9 cellular contexts compared by ENCODE assay signal in genomic region chr15:66713843-66714508, GRCh38. TPM values are rescaled to one million over a fixed set of nuclear protein-coding genes. Genes with fewer than 3 reads are reported as not detected.
A peak's percentile ranks its signal among the peaks of the same experiment; 100 is the strongest.
DNase-seq lines count a peak whose midpoint lies in the region; ATAC-seq and TF ChIP-seq lines count a peak whose summit lies in the region.
"Had no signal": no experiment of that assay in that cellular context is flagged by ENCODE, and none has a peak within 500 bp of the region (broad histone marks: within the 10 kb centered on the region; RNA-seq: fewer than 3 reads in every experiment).

No MANE protein-coding gene starts in this region.

- H3K4me3 ChIP-seq in right cardiac atrium (ENCODE audit: low read length) (no peak overlapping the region), heart right ventricle (no peak overlapping the region), right lobe of liver (no peak overlapping the region), Caco-2 (ENCODE audit: low read depth, low read length) (no peak overlapping the region)
- no peak overlapping the region for H3K4me3 ChIP-seq in naive thymus-derived CD4-positive, alpha-beta T cell (ENCODE audit: low read length)

- WGBS in right cardiac atrium: 55% methylated on average over 8 of the region's 8 CpGs
- WGBS in heart right ventricle, 2 donors: 89 to 92% methylated on average over 8 of the region's 8 CpGs
- WGBS in right lobe of liver (ENCODE audit: insufficient coverage, low coverage, low lambda C conversion rate, missing lambda C conversion rate): 56% methylated on average over 5 of the region's 8 CpGs

- no peak for TF ChIP-seq CTCF in heart right ventricle (IDR thresholded peaks at IDR 0.05)
- no peak for TF ChIP-seq CTCF in right lobe of liver (IDR thresholded peaks at IDR 0.05)
- no peak for TF ChIP-seq CTCF in Caco-2 (IDR thresholded peaks at IDR 0.05; ENCODE audit: insufficient read depth in 1 of 2, low read depth in 1 of 2, low read length in 1 of 2, severe bottlenecking in 1 of 2, unreplicated experiment in 1 of 2)

- H3K4me3 Mint-ChIP-seq in Caco-2 (ENCODE audit: unreplicated experiment): no peak overlapping the region
- no peak overlapping the region for H3K4me3 Mint-ChIP-seq in naive thymus-derived CD4-positive, alpha-beta T cell

- peaks cover 18% of the 10 kb centered on the region for H3K4me1 Mint-ChIP-seq in Caco-2 (ENCODE audit: low read depth, unreplicated experiment)
- H3K4me1 Mint-ChIP-seq in naive thymus-derived CD4-positive, alpha-beta T cell: peaks cover 0 to 4% (median 0%) of the 10 kb centered on the region in 7 donors

- CTCF ChIA-PET in Caco-2 (lab: Charles Lee): interaction anchor here (0.6 kb wide), 1 partner anchor 153 kb away, joined by 6 read pairs; no protein-coding TSS in a partner anchor
- CTCF ChIA-PET in naive thymus-derived CD4-positive, alpha-beta T cell (lab: Charles Lee): no interaction called here

- H3K27ac Mint-ChIP-seq in Caco-2 (ENCODE audit: unreplicated experiment): no peak overlapping the region
- peak overlapping the region in 1 of 9 donors; percentile 70 for H3K27ac Mint-ChIP-seq in naive thymus-derived CD4-positive, alpha-beta T cell

- H3K4me1 ChIP-seq in right cardiac atrium (ENCODE audit: control insufficient read depth, insufficient read depth, low read length) (peaks cover 49% of the 10 kb centered on the region), heart right ventricle (peaks cover 2 to 73% (median 34%) of the 10 kb centered on the region in 9 donors), right lobe of liver (peaks cover 0 to 25% (median 9%) of the 10 kb centered on the region in 4 donors), Caco-2 (peaks cover 19% of the 10 kb centered on the region)
- no peaks in the 10 kb centered on the region for H3K4me1 ChIP-seq in naive thymus-derived CD4-positive, alpha-beta T cell (ENCODE audit: control insufficient read depth in 2 of 2, insufficient read depth in 2 of 2, low read length in 2 of 2)

- peaks cover 17% of the 10 kb centered on the region for H3K36me3 Mint-ChIP-seq in Caco-2 (ENCODE audit: insufficient read depth, unreplicated experiment)
- no peaks in the 10 kb centered on the region for H3K36me3 Mint-ChIP-seq in naive thymus-derived CD4-positive, alpha-beta T cell

- H3K27me3 ChIP-seq in right cardiac atrium (ENCODE audit: control insufficient read depth, insufficient read depth) (no peaks in the 10 kb centered on the region), heart right ventricle (no peaks in the 10 kb centered on the region), right lobe of liver (no peaks in the 10 kb centered on the region), Caco-2 (replicated peaks; ENCODE audit: control insufficient read depth, insufficient read depth, low read length) (no peaks in the 10 kb centered on the region)
- no peaks in the 10 kb centered on the region for H3K27me3 ChIP-seq in naive thymus-derived CD4-positive, alpha-beta T cell (ENCODE audit: control insufficient read depth in 2 of 2, insufficient read depth in 2 of 2, low read length in 2 of 2)

- intact Hi-C loops in right cardiac atrium (cut with DNase I): no loop called here
- intact Hi-C loops in heart right ventricle (cut with DNase I): loop anchor here in 1 of 10 donors (5.0 kb wide), 1 partner anchor 43 kb away; no protein-coding TSS in a partner anchor
- intact Hi-C loops in right lobe of liver (cut with DNase I): no loop called here
- intact Hi-C loops in Caco-2 (cut with micrococcal nuclease; ENCODE audit: unreplicated experiment): no loop called here
- intact Hi-C loops in naive thymus-derived CD4-positive, alpha-beta T cell (cut with micrococcal nuclease): no loop called here

- POLR2A ChIA-PET in Caco-2 (lab: Charles Lee): no interaction called here
- POLR2A ChIA-PET in naive thymus-derived CD4-positive, alpha-beta T cell (lab: Charles Lee): no interaction called here

- DNase-seq in right cardiac atrium (no peak), heart right ventricle (no peak), right lobe of liver (no peak), Caco-2 (no peak)
- DNase-seq in activated CD8-positive, alpha-beta memory T cell treated with anti-CD3 and anti-CD28 coated beads, Interleukin-2, amount 50 U/mL, for 4 hours: no peak
- DNase-seq in naive thymus-derived CD4-positive, alpha-beta T cell: no peak
- DNase-seq: NCI-H1436 had no signal

- no peaks in the 10 kb centered on the region for H3K9me3 Mint-ChIP-seq in Caco-2 (ENCODE audit: unreplicated experiment)
- no peaks in the 10 kb centered on the region for H3K9me3 Mint-ChIP-seq in naive thymus-derived CD4-positive, alpha-beta T cell

- H3K36me3 ChIP-seq in heart right ventricle (peaks cover 0 to 71% (median 3%) of the 10 kb centered on the region in 9 donors), KOPT-K1 (ENCODE audit: insufficient read depth, low read length) (peaks cover 35% of the 10 kb centered on the region), right lobe of liver (no peaks in the 10 kb centered on the region), Caco-2 (ENCODE audit: control insufficient read depth, insufficient read depth, low read length) (no peaks in the 10 kb centered on the region)
- no peaks in the 10 kb centered on the region for H3K36me3 ChIP-seq in naive thymus-derived CD4-positive, alpha-beta T cell (ENCODE audit: control insufficient read depth in 2 of 3, insufficient read depth in 3 of 3, low read length in 3 of 3)

- H3K9me3 ChIP-seq in right cardiac atrium (ENCODE audit: control insufficient read depth, low read length): no peaks in the 10 kb centered on the region
- H3K9me3 ChIP-seq in heart right ventricle: no peaks in the 10 kb centered on the region
- no peaks in the 10 kb centered on the region for H3K9me3 ChIP-seq in KOPT-K1 (ENCODE audit: insufficient read depth, low read length, poor library complexity, severe bottlenecking)
- H3K9me3 ChIP-seq in right lobe of liver: no peaks in the 10 kb centered on the region
- no peaks in the 10 kb centered on the region for H3K9me3 ChIP-seq in Caco-2
- no peaks in the 10 kb centered on the region for H3K9me3 ChIP-seq in naive thymus-derived CD4-positive, alpha-beta T cell (ENCODE audit: control insufficient read depth in 2 of 3, low read length in 3 of 3)

- no TSS peak for BruUV-seq in Caco-2 (replicated peaks; lab: Mats Ljungman, UMichigan)

- H3K27ac ChIP-seq in right cardiac atrium (ENCODE audit: low read length): peak overlapping the region; percentile 86
- no peak overlapping the region for H3K27ac ChIP-seq in heart right ventricle
- peak overlapping the region; percentile 100 for H3K27ac ChIP-seq in KOPT-K1 (ENCODE audit: low read depth, low read length, poor library complexity, severe bottlenecking)
- H3K27ac ChIP-seq in right lobe of liver: peak overlapping the region in 2 of 3 donors; percentile 42 to 52
- H3K27ac ChIP-seq in naive thymus-derived CD4-positive, alpha-beta T cell (ENCODE audit: low read depth, low read length): no peak overlapping the region

- ATAC-seq in right cardiac atrium (no peak), heart right ventricle (no peak), right lobe of liver (no peak), GM21576 (IDR thresholded peaks at IDR 0.05; ENCODE audit: unreplicated experiment) (no peak)
- ATAC-seq in naive thymus-derived CD4-positive, alpha-beta T cell: no peak

- no peak for TF ChIP-seq POLR2A in right lobe of liver (IDR thresholded peaks at IDR 0.05)

- no peaks in the 10 kb centered on the region for H3K27me3 Mint-ChIP-seq in Caco-2 (ENCODE audit: insufficient read depth, unreplicated experiment)
- H3K27me3 Mint-ChIP-seq in naive thymus-derived CD4-positive, alpha-beta T cell: peaks cover 0 to 15% (median 0%) of the 10 kb centered on the region in 5 donors

RNA-seq across cellular contexts. Expression of gene SMAD6, which starts 11.9 kb away (rescaled TPM):
- total RNA-seq in right cardiac atrium (10 to 100 TPM; 54.5 to 68.8 (median 63.2) TPM), heart right ventricle (10 to 100 TPM; 12.2 to 43.4 (median 20.6) TPM), right lobe of liver (10 to 100 TPM; 10.5 to 17.2 (median 12.3) TPM), Caco-2 (2022) (8.9 and 10.5 TPM in 2 replicates)
- polyA plus RNA-seq in right cardiac atrium (31.6 TPM), heart right ventricle (10 to 100 TPM in 1 of 2 donors, 1 to 10 TPM in 1; 6.6 to 19.5 TPM)
- under 1 TPM; 0.27 to 0.76 (median 0.40) TPM for total RNA-seq in naive thymus-derived CD4-positive, alpha-beta T cell
- polyA plus RNA-seq in naive thymus-derived CD4-positive, alpha-beta T cell: not detected

Comparison
In these comparisons a context has a peak if more than half of its experiments do, and no peak if none do; other contexts are left out.
1. H3K27ac ChIP-seq: peak in right cardiac atrium (single experiment), KOPT-K1 (single experiment) and right lobe of liver (2 of 3); none in heart right ventricle (0 of 10) and naive thymus-derived CD4-positive, alpha-beta T cell (single experiment).